18 cellular contexts compared by ENCODE assay signal in genomic region chr13:44267203-44267602, GRCh38.
A peak's percentile ranks its signal among the peaks of the same experiment; 100 is the strongest.
DNase-seq lines count a peak whose midpoint lies in the region; ATAC-seq, FAIRE-seq and TF ChIP-seq lines count a peak whose summit lies in the region.
"Had no signal": no experiment of that assay in that cellular context is flagged by ENCODE, and none has a peak within 500 bp of the region (broad histone marks: within the 10 kb centered on the region; RNA-seq: fewer than 3 reads in every experiment).

No MANE protein-coding gene starts in this region.

- in situ Hi-C loops in mammary epithelial cell (cut with MboI; ENCODE audit: low sequenced_read_pairs in 2 of 2): no loop called here

- H3K9me3 ChIP-seq in mammary epithelial cell (replicated peaks; ENCODE audit: insufficient read depth, low read length) (no peaks in the 10 kb centered on the region), astrocyte (ENCODE audit: insufficient read depth, low read depth, low read length) (no peaks in the 10 kb centered on the region), mesenchymal stem cell (ENCODE audit: control insufficient read depth, low read length) (no peaks in the 10 kb centered on the region)

- H3K27ac ChIP-seq in mammary epithelial cell (ENCODE audit: insufficient read depth, low read depth, low read length) (no peak overlapping the region), astrocyte (ENCODE audit: low read depth, low read length) (peak overlapping the region; percentile 64), mesenchymal stem cell (ENCODE audit: low read length, poor library complexity, severe bottlenecking) (no peak overlapping the region)

- no peak overlapping the region for H2AK5ac ChIP-seq in mesenchymal stem cell (ENCODE audit: low read length, severe bottlenecking)

- no peak for ATAC-seq in omental fat pad (ENCODE audit: low FRiP score)

- DNase-seq in MCF 10A (ENCODE audit: unreplicated experiment) (no peak), mammary epithelial cell (no peak), astrocyte (ENCODE audit: low read depth) (no peak), mesenchymal stem cell (no peak), urothelium cell line (ENCODE audit: low spot score) (no peak), nephron progenitor cell (no peak), dermis blood vessel endothelial cell (no peak), omental fat pad (ENCODE audit: low spot score) (no peak)
- DNase-seq: DMS79, Karpas-422, NCI-H1694, NCI-H2081 treated with DMSO at 0.1 percent for 48 hours, NCI-H2171 treated with DMSO at 0.1 percent for 48 hours, NCI-H524 treated with DMSO at 0.1 percent for 48 hours, NCI-H82, Right ventricle myocardium superior had no signal

- H4K20me1 ChIP-seq in mammary epithelial cell (ENCODE audit: insufficient read depth, low read length) (no peaks in the 10 kb centered on the region), astrocyte (ENCODE audit: insufficient read depth, low read length) (no peaks in the 10 kb centered on the region)

- H3K4me1 ChIP-seq in mammary epithelial cell (ENCODE audit: insufficient read depth, low read length): no peaks in the 10 kb centered on the region
- peaks cover 29% of the 10 kb centered on the region for H3K4me1 ChIP-seq in astrocyte (ENCODE audit: insufficient read depth, low read length)
- peaks cover 1% of the 10 kb centered on the region for H3K4me1 ChIP-seq in mesenchymal stem cell (ENCODE audit: control insufficient read depth, insufficient read depth, low read depth, low read length)

- H3K27me3 Mint-ChIP-seq in MCF 10A (ENCODE audit: insufficient read depth, unreplicated experiment) (no peaks in the 10 kb centered on the region), astrocyte (ENCODE audit: low read depth, unreplicated experiment) (peaks cover 6% of the 10 kb centered on the region), nephron progenitor cell (ENCODE audit: low read depth, poor library complexity) (peaks cover 6% of the 10 kb centered on the region)

- dilution Hi-C loops in mammary epithelial cell (cut with HindIII; ENCODE audit: low sequenced_read_pairs): no loop called here

- H4K91ac ChIP-seq in mesenchymal stem cell (ENCODE audit: low read length): peak overlapping the region; percentile 48

- H2BK15ac ChIP-seq in mesenchymal stem cell (ENCODE audit: low read depth, poor library complexity, severe bottlenecking): no peak overlapping the region

- H3K4me3 Mint-ChIP-seq in MCF 10A (ENCODE audit: unreplicated experiment) (peak overlapping the region; percentile 7), astrocyte (ENCODE audit: unreplicated experiment) (no peak overlapping the region), nephron progenitor cell (no peak overlapping the region)
- H3K4me3 Mint-ChIP-seq: CD14-positive monocyte had no signal

- H2AFZ ChIP-seq in mammary epithelial cell (ENCODE audit: low read depth, low read length) (no peak overlapping the region), astrocyte (ENCODE audit: low read depth, low read length) (no peak overlapping the region), mesenchymal stem cell (ENCODE audit: low read depth, low read length) (no peak overlapping the region)

- H3K9ac ChIP-seq in mammary epithelial cell (ENCODE audit: insufficient read depth, low read length) (no peak overlapping the region), astrocyte (ENCODE audit: low read length) (no peak overlapping the region), mesenchymal stem cell (ENCODE audit: low read length) (no peak overlapping the region)

- no peaks in the 10 kb centered on the region for H3K79me1 ChIP-seq in mesenchymal stem cell (replicated peaks; ENCODE audit: low read length, poor library complexity, severe bottlenecking)

- no peaks in the 10 kb centered on the region for H3K36me3 ChIP-seq in mammary epithelial cell (ENCODE audit: insufficient read depth, low read length)
- H3K36me3 ChIP-seq in astrocyte (ENCODE audit: insufficient read depth, low read length): no peaks in the 10 kb centered on the region
- H3K36me3 ChIP-seq in mesenchymal stem cell (ENCODE audit: control insufficient read depth in 1 of 2, insufficient read depth in 2 of 2, low read depth in 1 of 2, low read length in 2 of 2): no peaks in the 10 kb centered on the region

- CTCF ChIA-PET in MCF 10A (lab: Yijun Ruan, JAX) (interaction anchor here (0.7 to 1.1 kb wide), 4 partner anchors 17 to 27 kb away, joined by 3 to 7 read pairs (median 4); no protein-coding TSS in a partner anchor), mammary epithelial cell (lab: Charles Lee; ENCODE audit: low non-redundant PET) (no interaction called here)

- no peak overlapping the region for H2BK5ac ChIP-seq in mesenchymal stem cell (ENCODE audit: low read depth, low read length, poor library complexity, severe bottlenecking)

- H2BK120ac ChIP-seq in mesenchymal stem cell (ENCODE audit: low read depth, low read length): no peak overlapping the region

- H3K14ac ChIP-seq in mesenchymal stem cell (ENCODE audit: low read length in 2 of 2): peak overlapping the region in 1 of 2 experiments; percentile 49

- TF ChIP-seq CTCF in MCF 10A (IDR thresholded peaks at IDR 0.05; ENCODE audit: unreplicated experiment) (no peak), mammary epithelial cell (conservative IDR thresholded peaks at IDR 0.05 in 1 of 2, IDR thresholded peaks at IDR 0.05 in 1 of 2; ENCODE audit: extremely low read depth in 1 of 2, insufficient read depth in 1 of 2, low read depth in 1 of 2, low read length in 2 of 2) (no peak), astrocyte (IDR thresholded peaks at IDR 0.05; ENCODE audit: insufficient read depth, low read depth, low read length) (no peak), nephron progenitor cell (IDR thresholded peaks at IDR 0.05) (no peak), omental fat pad (IDR thresholded peaks at IDR 0.05) (no peak)

- BruUV-seq in MCF 10A (replicated peaks; lab: Mats Ljungman, UMichigan) (no TSS peak), mammary epithelial cell (replicated peaks; lab: Mats Ljungman, UMichigan) (no TSS peak)

- peak overlapping the region; percentile 97 for H3K27ac Mint-ChIP-seq in MCF 10A (ENCODE audit: low read depth, unreplicated experiment)
- no peak overlapping the region for H3K27ac Mint-ChIP-seq in astrocyte (ENCODE audit: unreplicated experiment)
- no peak overlapping the region for H3K27ac Mint-ChIP-seq in nephron progenitor cell

- no peak overlapping the region for H3K18ac ChIP-seq in mesenchymal stem cell (ENCODE audit: low read depth in 1 of 2, low read length in 2 of 2)

- POLR2A ChIA-PET in MCF 10A (lab: Yijun Ruan, JAX): interaction anchor here (0.7 to 4.4 kb wide), 14 partner anchors 12 to 169 kb away, joined by 3 to 45 read pairs (median 4); no protein-coding TSS in a partner anchor

- intact Hi-C loops in MCF 10A (cut with micrococcal nuclease) (no loop called here), mammary epithelial cell (cut with micrococcal nuclease) (loop anchor here (5.0 kb wide), 1 partner anchor 45 kb away; no protein-coding TSS in a partner anchor)

- no peak overlapping the region for H3K4ac ChIP-seq in mesenchymal stem cell (ENCODE audit: low read depth in 1 of 2, low read length in 2 of 2)

- no peak overlapping the region for H4K8ac ChIP-seq in mesenchymal stem cell (ENCODE audit: low read length)

- 100% methylated on average over 1 of the region's 1 CpG for WGBS in mammary epithelial cell (ENCODE audit: low coverage, missing lambda C conversion rate)
- WGBS in mesenchymal stem cell: 94% methylated on average over 1 of the region's 1 CpG

- peak overlapping the region; percentile 22 to 49 for H2BK12ac ChIP-seq in mesenchymal stem cell (ENCODE audit: low read length in 2 of 2)

- H3K4me1 Mint-ChIP-seq in MCF 10A (ENCODE audit: insufficient read depth, unreplicated experiment) (peaks cover 52% of the 10 kb centered on the region), astrocyte (ENCODE audit: low read depth, unreplicated experiment) (peaks cover 10% of the 10 kb centered on the region), nephron progenitor cell (peaks cover 38% of the 10 kb centered on the region)

- no peaks in the 10 kb centered on the region for H3K79me2 ChIP-seq in mammary epithelial cell (ENCODE audit: insufficient read depth, low read length)
- H3K79me2 ChIP-seq in astrocyte (ENCODE audit: insufficient read depth, low read length): no peaks in the 10 kb centered on the region

- H3K9me3 Mint-ChIP-seq in MCF 10A (ENCODE audit: unreplicated experiment) (no peaks in the 10 kb centered on the region), astrocyte (ENCODE audit: unreplicated experiment) (peaks cover 4% of the 10 kb centered on the region), nephron progenitor cell (peaks cover 6% of the 10 kb centered on the region)

- H3K4me2 ChIP-seq in mammary epithelial cell (ENCODE audit: insufficient read depth, low read depth, low read length) (no peak overlapping the region), astrocyte (ENCODE audit: low read length) (no peak overlapping the region), mesenchymal stem cell (ENCODE audit: low read length, poor library complexity, severe bottlenecking) (no peak overlapping the region)

- FAIRE-seq in astrocyte (lab: Jason Lieb, UNC) (no peak), urothelium cell line (lab: Jason Lieb, UNC) (peak; percentile 35)
- FAIRE-seq: RCC 7860 had no signal

- no peak overlapping the region for H3K23ac ChIP-seq in mesenchymal stem cell (ENCODE audit: low read length in 2 of 2)

- H3K4me3 ChIP-seq in mammary epithelial cell (replicated peaks in 1 of 3; ENCODE audit: insufficient read depth in 1 of 3, low read depth in 2 of 3, low read length in 3 of 3): no peak overlapping the region
- no peak overlapping the region for H3K4me3 ChIP-seq in astrocyte (ENCODE audit: insufficient read depth, low read depth, low read length)
- no peak overlapping the region for H3K4me3 ChIP-seq in mesenchymal stem cell (ENCODE audit: insufficient read depth in 1 of 2, low read depth in 1 of 2, low read length in 2 of 2)

- H3K27me3 ChIP-seq in mammary epithelial cell (ENCODE audit: insufficient read depth, low read length): no peaks in the 10 kb centered on the region
- no peaks in the 10 kb centered on the region for H3K27me3 ChIP-seq in astrocyte (ENCODE audit: insufficient read depth, low read length)
- no peaks in the 10 kb centered on the region for H3K27me3 ChIP-seq in mesenchymal stem cell (ENCODE audit: control insufficient read depth in 1 of 2, insufficient read depth in 1 of 2, low read length in 2 of 2)

- H3K36me3 Mint-ChIP-seq in MCF 10A (ENCODE audit: insufficient read depth, unreplicated experiment) (peaks cover 10% of the 10 kb centered on the region), astrocyte (ENCODE audit: low read depth, unreplicated experiment) (no peaks in the 10 kb centered on the region), nephron progenitor cell (ENCODE audit: low read depth) (no peaks in the 10 kb centered on the region)
- H3K36me3 Mint-ChIP-seq: CD14-positive monocyte had no signal
